Comparison of ENCODE assay signal across 10 cellular contexts in genomic region chr14:73452341-73453191, GRCh38. TPM values are rescaled to one million over a fixed set of nuclear protein-coding genes. Genes with fewer than 3 reads are reported as not detected.
A peak's percentile ranks its signal among the peaks of the same experiment; 100 is the strongest.
DNase-seq lines count a peak whose midpoint lies in the region; ATAC-seq, FAIRE-seq and TF ChIP-seq lines count a peak whose summit lies in the region.
"Had no signal": no experiment of that assay in that cellular context is flagged by ENCODE, and none has a peak within 500 bp of the region (broad histone marks: within the 10 kb centered on the region; RNA-seq: fewer than 3 reads in every experiment).

No MANE protein-coding gene starts in this region.

- H3K9ac ChIP-seq in SK-N-SH: no peak overlapping the region

- H3K4me3 Mint-ChIP-seq in GM23338: no peak overlapping the region
- H3K4me3 Mint-ChIP-seq in nephron progenitor cell: no peak overlapping the region

- H3K4me1 ChIP-seq in GM23338 (ENCODE audit: insufficient read depth) (peaks cover 12% of the 10 kb centered on the region), SK-N-SH (ENCODE audit: control insufficient read depth in 1 of 2, insufficient read depth in 2 of 2, low read depth in 1 of 2, low read length in 1 of 2) (peaks cover 6 to 33% of the 10 kb centered on the region in 2 experiments; a peak in 3 of 4 replicates), pancreas (peaks cover 26 to 37% (median 28%) of the 10 kb centered on the region in 3 donors)

- H3K27ac ChIP-seq in GM23338 (ENCODE audit: low read depth) (no peak overlapping the region), SK-N-SH (ENCODE audit: low read depth in 2 of 2, low read length in 1 of 2) (peak overlapping the region in 1 of 2 experiments; percentile 70; a peak in 2 of 4 replicates), pancreas (no peak overlapping the region)

- H3K27me3 ChIP-seq in GM23338 (ENCODE audit: insufficient read depth) (no peaks in the 10 kb centered on the region), SK-N-SH (ENCODE audit: insufficient read depth) (no peaks in the 10 kb centered on the region), pancreas (no peaks in the 10 kb centered on the region)

- H3K9me2 ChIP-seq in GM23338 (ENCODE audit: insufficient read depth) (no peaks in the 10 kb centered on the region), SK-N-SH (no peaks in the 10 kb centered on the region)

- H2AFZ ChIP-seq in GM23338 (no peak overlapping the region), SK-N-SH (ENCODE audit: low read depth) (no peak overlapping the region)

- H3K27me3 Mint-ChIP-seq in GM23338 (ENCODE audit: insufficient read depth, low read depth, poor library complexity) (peaks cover 4% of the 10 kb centered on the region), nephron progenitor cell (ENCODE audit: low read depth, poor library complexity) (no peaks in the 10 kb centered on the region)

- H3K36me3 Mint-ChIP-seq in GM23338 (ENCODE audit: low read depth) (no peaks in the 10 kb centered on the region), nephron progenitor cell (ENCODE audit: low read depth) (peaks cover 11% of the 10 kb centered on the region)

- H3K9me3 ChIP-seq in SK-N-SH (no peaks in the 10 kb centered on the region), pancreas (no peaks in the 10 kb centered on the region)

- 74% methylated on average over 11 of the region's 11 CpGs for WGBS in SK-N-SH (ENCODE audit: low lambda C conversion rate)
- 84 to 85% methylated on average over 11 of the region's 11 CpGs for WGBS in pancreas, 2 donors

- H3K4me2 ChIP-seq in GM23338 (no peak overlapping the region), SK-N-SH (peak overlapping the region; percentile 42)

- H3K36me3 ChIP-seq in GM23338 (ENCODE audit: insufficient read depth) (no peaks in the 10 kb centered on the region), SK-N-SH (replicated peaks in 1 of 2; ENCODE audit: control insufficient read depth in 1 of 2, insufficient read depth in 2 of 2, low read length in 1 of 2) (peaks cover 0 to 7% of the 10 kb centered on the region in 2 experiments), pancreas (no peaks in the 10 kb centered on the region)

- CTCF ChIA-PET in SK-N-SH (lab: Yijun Ruan, JAX): interaction anchor here (1.1 kb wide), 1 partner anchor 157 kb away, joined by 3 read pairs; no protein-coding TSS in a partner anchor

- H3K4me3 ChIP-seq in GM23338 (no peak overlapping the region), SK-N-SH (ENCODE audit: low read depth in 2 of 2, low read length in 1 of 2) (no peak overlapping the region), fibroblast of the aortic adventitia (ENCODE audit: low read depth, low read length) (no peak overlapping the region), pancreas (no peak overlapping the region)

- H4K20me1 ChIP-seq in GM23338 (replicated peaks; ENCODE audit: insufficient read depth) (peaks cover 46% of the 10 kb centered on the region), SK-N-SH (ENCODE audit: insufficient read depth) (peaks cover 70% of the 10 kb centered on the region)

- POLR2A ChIA-PET in SK-N-SH (lab: Yijun Ruan, JAX): no interaction called here

- FAIRE-seq in pancreas (lab: Jason Lieb, UNC): no peak

- TF ChIP-seq CTCF in GM23338 (conservative IDR thresholded peaks at IDR 0.05; ENCODE audit: low read depth in 2 of 2) (no peak), SK-N-SH (IDR thresholded peaks at IDR 0.05) (no peak), fibroblast of the aortic adventitia (IDR thresholded peaks at IDR 0.05; ENCODE audit: insufficient read depth, low read length) (no peak), pancreas (IDR thresholded peaks at IDR 0.05) (no peak), nephron progenitor cell (IDR thresholded peaks at IDR 0.05) (no peak)

- peaks cover 100% of the 10 kb centered on the region for H3K79me2 ChIP-seq in GM23338 (replicated peaks; ENCODE audit: insufficient read depth)
- H3K79me2 ChIP-seq in SK-N-SH (ENCODE audit: insufficient read depth): peaks cover 100% of the 10 kb centered on the region

- intact Hi-C loops in pancreas (cut with DNase I): no loop called here

- no peak for TF ChIP-seq RAD21 in SK-N-SH (IDR thresholded peaks at IDR 0.05; ENCODE audit: low read length)

- peak overlapping the region; percentile 64; the same call in 1 of the 2 replicates for H3K27ac Mint-ChIP-seq in GM23338
- no peak overlapping the region for H3K27ac Mint-ChIP-seq in nephron progenitor cell

- ATAC-seq in GM23338: no peak
- no peak for ATAC-seq in pancreas

- H3F3A ChIP-seq in GM23338 (replicated peaks; ENCODE audit: low read depth): no peaks in the 10 kb centered on the region
- H3F3A ChIP-seq in SK-N-SH (replicated peaks; ENCODE audit: insufficient read depth): peaks cover 33% of the 10 kb centered on the region

- TF ChIP-seq EP300 in SK-N-SH (IDR thresholded peaks at IDR 0.05; ENCODE audit: borderline replicate concordance in 1 of 2, low read depth in 1 of 2, low read length in 1 of 2): no peak

- no peaks in the 10 kb centered on the region for H3K9me3 Mint-ChIP-seq in GM23338
- H3K9me3 Mint-ChIP-seq in nephron progenitor cell: no peaks in the 10 kb centered on the region

- H3K4me1 Mint-ChIP-seq in GM23338 (peaks cover 7% of the 10 kb centered on the region; the same call in 2 of the 3 replicates), nephron progenitor cell (peaks cover 26% of the 10 kb centered on the region)

- peak; percentile 43 for DNase-seq in AG08395 (ENCODE audit: low spot score)
- no peak for DNase-seq in GM23338 (ENCODE audit: low spot score)
- DNase-seq in SK-N-SH: no peak
- peak; percentile 88 for DNase-seq in fibroblast of the aortic adventitia (ENCODE audit: low read depth)
- DNase-seq in NCI-H1092 (lab: John Stamatoyannopoulos, UW): no peak
- no peak for DNase-seq in pancreas
- DNase-seq in mesenteric fat pad (ENCODE audit: low spot score): no peak
- no peak for DNase-seq in nephron progenitor cell
- DNase-seq: DMS79, NCI-H146 had no signal

TF ChIP-seq in GM23338, 12 proteins besides CTCF, POLR2A, EP300 and RAD21 (continues in another document):
- TF ChIP-seq ETS1 (IDR thresholded peaks at IDR 0.05): no peak
- no peak for TF ChIP-seq ZNF331 (CRISPR knock-in tag; IDR thresholded peaks at IDR 0.05; ENCODE audit: low read depth)
- TF ChIP-seq CREB1 (CRISPR knock-in tag; IDR thresholded peaks at IDR 0.05; ENCODE audit: low read depth): no peak
- no peak for TF ChIP-seq ZNF114 (CRISPR knock-in tag; IDR thresholded peaks at IDR 0.05)

TF ChIP-seq in SK-N-SH, 30 proteins besides CTCF, POLR2A, EP300 and RAD21:
- TF ChIP-seq PBX3 (IDR thresholded peaks at IDR 0.05) (peak; percentile 40), FOXJ3 (CRISPR knock-in tag; IDR thresholded peaks at IDR 0.05) (no peak)

RNA-seq across cellular contexts. Expression of gene NUMB, which starts 5.8 kb away (rescaled TPM):
- 34.3 and 36.7 TPM in 2 replicates for total RNA-seq in GM23338 (2014; rRNA removed; shearing (Covaris generic))
- polyA plus RNA-seq in GM23338 (2016; fragmentation: Nextera tagmentation; extraction: Ambion mirVana): 30.2 and 32.1 TPM in 2 replicates
- polyA plus RNA-seq in SK-N-SH (2012; rRNA removed): 58.4 and 70.8 TPM in 2 replicates
- 45.8 and 48.6 TPM in 2 replicates for polyA plus RNA-seq in SK-N-SH (2012; cell fraction: cytosol; rRNA removed)
- polyA plus RNA-seq in SK-N-SH (2012; cell fraction: nucleus; rRNA removed): 114 and 116 TPM in 2 replicates
- total RNA-seq in fibroblast of the aortic adventitia (ENCODE audit: low replicate concordance): 39.0 and 52.3 TPM in 2 replicates
- total RNA-seq in pancreas: 10 to 100 TPM; 25.1 to 53.8 (median 33.6) TPM
- polyA plus RNA-seq in pancreas: 10 to 100 TPM; 23.9 to 28.8 TPM
- 76.4 TPM for total RNA-seq in mesenteric fat pad

RNA-seq across cellular contexts. Expression of gene RIOX1, which starts 38.2 kb away (rescaled TPM):
- total RNA-seq in GM23338 (2014; rRNA removed; shearing (Covaris generic)): 54.2 and 57.3 TPM in 2 replicates
- polyA plus RNA-seq in GM23338 (2016; fragmentation: Nextera tagmentation; extraction: Ambion mirVana) (21.2 and 24.6 TPM in 2 replicates), SK-N-SH (2012; rRNA removed) (10.2 and 11.2 TPM in 2 replicates), pancreas (1 to 10 TPM; 4.1 to 4.3 TPM)
- polyA plus RNA-seq in SK-N-SH (2012; cell fraction: cytosol; rRNA removed): 6.2 and 9.4 TPM in 2 replicates
- 7.0 and 7.6 TPM in 2 replicates for polyA plus RNA-seq in SK-N-SH (2012; cell fraction: nucleus; rRNA removed)
- total RNA-seq in fibroblast of the aortic adventitia (ENCODE audit: low replicate concordance) (17.4 and 17.5 TPM in 2 replicates), pancreas (1 to 10 TPM; 4.3 to 8.0 (median 6.6) TPM), mesenteric fat pad (11.0 TPM)

Comparison
In these comparisons a context has a peak if more than half of its experiments do, and no peak if none do; other contexts are left out.
1. DNase-seq: peak in AG08395 (single experiment) and fibroblast of the aortic adventitia (single experiment); none in GM23338 (single experiment), SK-N-SH (single experiment), NCI-H1092 (single experiment), pancreas (0 of 6), mesenteric fat pad (single experiment) and nephron progenitor cell (single experiment).